ENCODE assay signal across 19 cellular contexts in genomic region chr2:172790404-172790803, GRCh38. TPM values are rescaled to one million over a fixed set of nuclear protein-coding genes. Genes with fewer than 3 reads are reported as not detected.
DNase-seq lines count a peak whose midpoint lies in the region; ATAC-seq and TF ChIP-seq lines count a peak whose summit lies in the region.
"Had no signal": no experiment of that assay in that cellular context is flagged by ENCODE, and none has a peak within 500 bp of the region (broad histone marks: within the 10 kb centered on the region; RNA-seq: fewer than 3 reads in every experiment).

No MANE protein-coding gene starts in this region.

- CTCF ChIA-PET in IMR-90 (lab: Yijun Ruan, JAX) (no interaction called here), A673 (lab: Charles Lee) (no interaction called here)

- H3K27me3 ChIP-seq in IMR-90 (ENCODE audit: control insufficient read depth, insufficient read depth, low read length), result no peaks in the 10 kb centered on the region
- H3K27me3 ChIP-seq in upper lobe of left lung, result no peaks in the 10 kb centered on the region
- no peaks in the 10 kb centered on the region for H3K27me3 ChIP-seq in A673 (replicated peaks; ENCODE audit: insufficient read depth, low read depth, low read length, poor library complexity)
- H3K27me3 ChIP-seq: adrenal gland had no signal

- no peak overlapping the region for H3K14ac ChIP-seq in IMR-90 (replicated peaks; ENCODE audit: low read depth, low read length)

- H3K79me1 ChIP-seq in IMR-90 (ENCODE audit: low read depth in 1 of 2, low read length in 2 of 2), result no peaks in the 10 kb centered on the region

- POLR2A ChIA-PET in IMR-90 (lab: Charles Lee; ENCODE audit: unreplicated experiment), result no interaction called here
- POLR2A ChIA-PET in A673 (lab: Charles Lee; ENCODE audit: low non-redundant PET), result interaction anchor here (0.6 kb wide), 1 partner anchor 97 kb away, joined by 3 read pairs; no protein-coding TSS in a partner anchor

- in situ Hi-C loops in IMR-90 (cut with MboI; ENCODE audit: low sequenced_read_pairs), result no loop called here

- no peak overlapping the region for H2AK9ac ChIP-seq in IMR-90 (replicated peaks; ENCODE audit: low read depth, low read length, poor library complexity)

- no peak for TF ChIP-seq EP300 in upper lobe of left lung (IDR thresholded peaks at IDR 0.05)

- H2BK120ac ChIP-seq in IMR-90 (ENCODE audit: low read depth, low read length), result no peak overlapping the region

- H4K91ac ChIP-seq in IMR-90 (ENCODE audit: insufficient read depth, low read depth, low read length), result no peak overlapping the region

- no peaks in the 10 kb centered on the region for H4K20me1 ChIP-seq in IMR-90 (ENCODE audit: insufficient read depth, low read length)

- no peak overlapping the region for H2AFZ ChIP-seq in IMR-90 (replicated peaks; ENCODE audit: low read length, poor library complexity)

- H3K4me1 ChIP-seq in IMR-90 (ENCODE audit: control insufficient read depth, insufficient read depth, low read length) (peaks cover 10% of the 10 kb centered on the region), upper lobe of left lung (no peaks in the 10 kb centered on the region), A673 (ENCODE audit: insufficient read depth, low read length, poor library complexity, severe bottlenecking) (no peaks in the 10 kb centered on the region)
- H3K4me1 ChIP-seq: adrenal gland, SJSA1 had no signal

- H3K23ac ChIP-seq in IMR-90 (ENCODE audit: low read depth, low read length), result no peak overlapping the region

- H4K8ac ChIP-seq in IMR-90 (ENCODE audit: low read depth in 2 of 2, low read length in 2 of 2), result no peak overlapping the region

- no peaks in the 10 kb centered on the region for H3K9me1 ChIP-seq in IMR-90 (ENCODE audit: insufficient read depth, low read length)

- no peak for TF ChIP-seq RAD21 in IMR-90 (IDR thresholded peaks at IDR 0.05; ENCODE audit: low read length)

- no peak overlapping the region for H2BK20ac ChIP-seq in IMR-90 (ENCODE audit: low read depth, low read length)

- TF ChIP-seq CTCF in IMR-90 (conservative IDR thresholded peaks at IDR 0.05; ENCODE audit: low read depth, low read length) (no peak), upper lobe of left lung (IDR thresholded peaks at IDR 0.05) (no peak), A673 (conservative IDR thresholded peaks at IDR 0.05; ENCODE audit: low read depth, low read length) (no peak)

- H2AK5ac ChIP-seq in IMR-90 (ENCODE audit: low read depth, low read length), result peak overlapping the region; percentile 2; the same call in 1 of the 2 replicates

- dilution Hi-C loops in IMR-90 (cut with HindIII; ENCODE audit: low sequenced_read_pairs, unreplicated experiment), result no loop called here

- no peak overlapping the region for H3K4ac ChIP-seq in IMR-90 (ENCODE audit: low read depth, low read length)

- no peak overlapping the region for H3K56ac ChIP-seq in IMR-90 (ENCODE audit: extremely low read depth, insufficient read depth, low read length)

- H3K9me3 ChIP-seq in IMR-90 (ENCODE audit: control insufficient read depth, insufficient read depth, low read length), result no peaks in the 10 kb centered on the region
- no peaks in the 10 kb centered on the region for H3K9me3 ChIP-seq in upper lobe of left lung
- no peaks in the 10 kb centered on the region for H3K9me3 ChIP-seq in A673 (ENCODE audit: low read depth, low read length, poor library complexity, severe bottlenecking)
- H3K9me3 ChIP-seq: adrenal gland, SJSA1 had no signal

- H4K5ac ChIP-seq in IMR-90 (ENCODE audit: low read depth, low read length), result peak overlapping the region; percentile 36; the same call in 1 of the 2 replicates

- TF ChIP-seq POLR2A in IMR-90 (IDR thresholded peaks at IDR 0.05; ENCODE audit: low read depth, low read length), result no peak
- TF ChIP-seq POLR2A in upper lobe of left lung (IDR thresholded peaks at IDR 0.05), result no peak

- no peak overlapping the region for H3K9ac ChIP-seq in IMR-90 (ENCODE audit: low read depth, low read length)

- WGBS in IMR-90 (ENCODE audit: extremely low coverage in 2 of 2, insufficient read length in 1 of 2), 2 experiments, result 100% methylated on average over 2 of the region's 4 CpGs; no CpG with 5 or more reads in 1 of the 2 experiments
- WGBS in upper lobe of left lung, 2 donors, result 68 to 70% methylated on average over 4 of the region's 4 CpGs

- BruUV-seq in IMR-90 (replicated peaks; lab: Mats Ljungman, UMichigan) (no TSS peak), A673 (replicated peaks; lab: Mats Ljungman, UMichigan) (no TSS peak)

- peak overlapping the region; percentile 88; the same call in 1 of the 2 replicates for H3K18ac ChIP-seq in IMR-90 (ENCODE audit: low read depth, low read length)

- intact Hi-C loops in IMR-90 (cut with micrococcal nuclease) (no loop called here), A673 (cut with micrococcal nuclease; ENCODE audit: unreplicated experiment) (no loop called here)

- H2BK5ac ChIP-seq in IMR-90 (ENCODE audit: low read depth, low read length, poor library complexity, severe bottlenecking), result no peak overlapping the region

- no peak overlapping the region for H3K4me2 ChIP-seq in IMR-90 (ENCODE audit: low read depth, low read length)

- ATAC-seq in IMR-90 (ENCODE audit: low read depth) (no peak), upper lobe of left lung (ENCODE audit: low FRiP score in 2 of 2) (no peak)

- H3K27ac ChIP-seq in IMR-90 (ENCODE audit: insufficient read depth, low read length), result no peak overlapping the region
- H3K27ac ChIP-seq in upper lobe of left lung, result no peak overlapping the region
- no peak overlapping the region for H3K27ac ChIP-seq in A673 (ENCODE audit: low read depth, low read length, poor library complexity, severe bottlenecking)
- H3K27ac ChIP-seq: adrenal gland, HL-60, SJSA1 had no signal

- no peak overlapping the region for H2BK15ac ChIP-seq in IMR-90 (ENCODE audit: low read depth, low read length)

- no peaks in the 10 kb centered on the region for H3K36me3 ChIP-seq in IMR-90 (ENCODE audit: control insufficient read depth, insufficient read depth, low read length)
- H3K36me3 ChIP-seq in upper lobe of left lung, result no peaks in the 10 kb centered on the region
- no peaks in the 10 kb centered on the region for H3K36me3 ChIP-seq in A673 (ENCODE audit: insufficient read depth, low read length, poor library complexity, severe bottlenecking)
- H3K36me3 ChIP-seq: adrenal gland, SJSA1 had no signal

- no peak overlapping the region for H3K4me3 ChIP-seq in IMR-90 (ENCODE audit: insufficient read depth, low read depth, low read length)
- no peak overlapping the region for H3K4me3 ChIP-seq in upper lobe of left lung
- no peak overlapping the region for H3K4me3 ChIP-seq in A673 (ENCODE audit: low read depth, low read length, poor library complexity, severe bottlenecking)
- H3K4me3 ChIP-seq: adrenal gland, SJSA1 had no signal

- DNase-seq in SIG-M5 treated with dmso at 0.1 percent for 504 hours (lab: John Stamatoyannopoulos, UW; ENCODE audit: unreplicated experiment) (peak; percentile 14), SIG-M5 (lab: John Stamatoyannopoulos, UW) (no peak), IMR-90 (no peak), NOMO-1 treated with DMSO at 0.1 percent for 48 hours (lab: John Stamatoyannopoulos, UW; ENCODE audit: unreplicated experiment) (peak; percentile 92), fibroblast of peridontal ligament (ENCODE audit: extremely low read depth) (peak; percentile 44), COLO829 (ENCODE audit: low spot score) (no peak), upper lobe of left lung (no peak), A673 (ENCODE audit: low spot score) (no peak)
- DNase-seq: activated B cell treated with CpG ODN at 0.5 μM for 24 hours; activated CD4-positive, alpha-beta memory T cell treated with anti-CD3 and anti-CD28 coated beads for 36 hours; activated gamma-delta T cell; adrenal gland; C1 segment of cervical spinal cord; GF-D8; NCI-H1048; NCI-H2081 treated with DMSO at 0.1 percent for 48 hours had no signal

TF ChIP-seq in IMR-90, 13 proteins besides CTCF, POLR2A, EP300 and RAD21:
- no peak for TF ChIP-seq BHLHE40 (IDR thresholded peaks at IDR 0.05; ENCODE audit: low read depth, low read length)
- TF ChIP-seq, protein P1, sequence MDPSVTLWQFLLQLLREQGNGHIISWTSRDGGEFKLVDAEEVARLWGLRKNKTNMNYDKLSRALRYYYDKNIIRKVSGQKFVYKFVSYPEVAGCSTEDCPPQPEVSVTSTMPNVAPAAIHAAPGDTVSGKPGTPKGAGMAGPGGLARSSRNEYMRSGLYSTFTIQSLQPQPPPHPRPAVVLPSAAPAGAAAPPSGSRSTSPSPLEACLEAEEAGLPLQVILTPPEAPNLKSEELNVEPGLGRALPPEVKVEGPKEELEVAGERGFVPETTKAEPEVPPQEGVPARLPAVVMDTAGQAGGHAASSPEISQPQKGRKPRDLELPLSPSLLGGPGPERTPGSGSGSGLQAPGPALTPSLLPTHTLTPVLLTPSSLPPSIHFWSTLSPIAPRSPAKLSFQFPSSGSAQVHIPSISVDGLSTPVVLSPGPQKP (IDR thresholded peaks at IDR 0.05; ENCODE audit: borderline replicate concordance, low read depth, low read length), result no peak
- no peak for TF ChIP-seq NFE2L2 (IDR thresholded peaks at IDR 0.05; ENCODE audit: low read depth, low read length)
- no peak for TF ChIP-seq SMC3 (IDR thresholded peaks at IDR 0.05; ENCODE audit: low read depth, low read length)
- no peak for TF ChIP-seq MXI1 (IDR thresholded peaks at IDR 0.05; ENCODE audit: borderline replicate concordance, low read depth, low read length)
- TF ChIP-seq CEBPB (IDR thresholded peaks at IDR 0.05; ENCODE audit: low read depth, low read length), result no peak
- no peak for TF ChIP-seq RFX5 (IDR thresholded peaks at IDR 0.05; ENCODE audit: low read depth, low read length)
- no peak for TF ChIP-seq FOS (IDR thresholded peaks at IDR 0.05; ENCODE audit: low read depth, low read length)
- TF ChIP-seq CHD1 (IDR thresholded peaks at IDR 0.05; ENCODE audit: low read depth, low read length), result no peak
- TF ChIP-seq MAFK (IDR thresholded peaks at IDR 0.05; ENCODE audit: low read depth, low read length), result no peak

RNA-seq across cellular contexts. Expression of gene RAPGEF4, which starts 54.8 kb away (rescaled TPM):
- total RNA-seq in IMR-90 (2012; rRNA removed) (3.2 and 3.6 TPM in 2 replicates), upper lobe of left lung (10 to 100 TPM in 5 of 6 donors, 1 to 10 TPM in 1; 8.3 to 35.2 (median 17.4) TPM), A673 (2021) (0.26 and 0.96 TPM in 2 replicates)
- polyA plus RNA-seq in IMR-90 (2012; rRNA removed), result 1.7 and 1.8 TPM in 2 replicates
- 0.27 and 0.81 TPM in 2 replicates for polyA plus RNA-seq in IMR-90 (2012; cell fraction: cytosol; rRNA removed)
- polyA plus RNA-seq in IMR-90 (2012; cell fraction: nucleus; rRNA removed; ENCODE audit: low replicate concordance), result 0.98 and 7.4 TPM in 2 replicates
- total RNA-seq: activated B cell treated with CpG ODN at 0.5 μM for 24 hours had no signal
- polyA plus RNA-seq: IgD-negative memory B cell had no signal

Comparison
In these comparisons a context has a peak if more than half of its experiments do, and no peak if none do; other contexts are left out.
1. DNase-seq: peak in SIG-M5 treated with dmso at 0.1 percent for 504 hours (single experiment), NOMO-1 treated with DMSO at 0.1 percent for 48 hours (single experiment) and fibroblast of peridontal ligament (single experiment); none in SIG-M5 (single experiment), IMR-90 (single experiment), COLO829 (single experiment), upper lobe of left lung (0 of 2) and A673 (single experiment).